In the genomic region with DNA sequence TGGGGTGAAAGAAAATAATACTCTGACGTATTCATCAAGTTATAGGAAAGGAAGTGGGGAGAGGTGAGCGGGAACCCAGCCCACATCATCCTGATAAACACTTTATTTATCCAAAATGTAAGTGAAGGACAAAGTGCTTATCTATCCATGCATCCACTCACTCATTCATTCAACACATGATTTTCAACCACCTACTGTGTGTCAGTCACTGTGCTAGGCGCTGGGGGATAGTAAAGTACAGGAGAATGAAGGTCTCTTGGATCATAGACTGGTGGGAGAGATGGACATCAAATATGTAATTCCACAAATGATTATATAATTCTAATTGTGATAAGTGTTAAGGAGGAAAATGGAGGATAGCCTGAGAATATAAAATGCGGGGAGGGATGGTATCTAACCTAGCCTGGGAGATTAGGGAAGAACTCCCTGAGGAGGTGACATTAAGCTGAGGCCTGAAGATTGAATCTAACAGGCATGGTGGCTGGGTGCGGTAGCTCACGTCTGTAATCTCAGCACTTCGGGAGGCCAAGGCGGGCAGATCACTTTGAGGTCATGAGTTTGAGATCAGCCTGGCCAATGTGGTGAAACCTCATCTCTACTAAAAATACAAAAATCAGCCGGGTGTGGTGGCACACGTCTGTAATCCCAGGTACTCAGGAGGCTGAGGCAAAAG, we compare ENCODE assay signal across 32 cellular contexts.
"Had no signal": no experiment of that assay in that cellular context is flagged by ENCODE, and none has a peak within 500 bp of the region (broad histone marks: within the 10 kb centered on the region; RNA-seq: fewer than 3 reads in every experiment).

No MANE protein-coding gene starts in this region.

- H3K4me1 ChIP-seq: esophagus squamous epithelium, gastroesophageal sphincter had no signal

- DNase-seq: activated B cell treated with CpG ODN at 0.5 μM for 24 hours; activated CD4-positive, alpha-beta memory T cell treated with anti-CD3 and anti-CD28 coated beads for 36 hours; activated CD4-positive, alpha-beta T cell treated with anti-CD3 and anti-CD28 coated beads for 36 hours; activated CD4-positive, alpha-beta T cell treated with anti-CD3 and anti-CD28 coated beads, Interleukin-2, amount 10 ng/mL, durations not matched to agents 24 days and 14 days; activated CD4-positive, CD25-positive, alpha-beta regulatory T cell treated with anti-CD3 and anti-CD28 coated beads, Interleukin-2, amount 50 U/mL, for 72 hours; activated CD8-positive, alpha-beta memory T cell treated with anti-CD3 and anti-CD28 coated beads, Interleukin-2, amount 10 ng/mL, durations not matched to agents 7 days and 5 days; activated CD8-positive, alpha-beta memory T cell treated with anti-CD3 and anti-CD28 coated beads, Interleukin-2, amount 50 U/mL, for 4 hours; activated CD8-positive, alpha-beta T cell treated with anti-CD3 and anti-CD28 coated beads, Interleukin-2, amount 10 ng/mL, durations not matched to agents 7 days and 5 days; activated effector memory CD4-positive, alpha-beta T cell treated with anti-CD3 and anti-CD28 coated beads, Interleukin-2, amount 50 U/mL, for 16 hours; activated naive CD4-positive, alpha-beta T cell treated with anti-CD3 and anti-CD28 coated beads for 36 hours; activated naive CD8-positive, alpha-beta T cell treated with anti-CD3 and anti-CD28 coated beads for 36 hours; activated naive CD8-positive, alpha-beta T cell treated with anti-CD3 and anti-CD28 coated beads, Interleukin-2, amount 50 U/mL, for 24 hours; activated T-cell treated with anti-CD3 and anti-CD28 coated beads, Interleukin-2, amount 50 U/mL, for 1 hour; activated T-cell treated with anti-CD3 and anti-CD28 coated beads, Interleukin-2, amount 50 U/mL, for 48 hours; adrenal gland; amygdala; aorta; body of pancreas; caudate nucleus; cortex of kidney; dermis blood vessel endothelial cell; effector CD4-positive, alpha-beta T cell; effector memory CD8-positive, alpha-beta T cell; esophagus squamous epithelium; head of caudate nucleus; T1000 had no signal

- FAIRE-seq: colon, endometrium, endothelial cell of umbilical vein had no signal

- H3K27me3 ChIP-seq: adrenal gland, body of pancreas, esophagus squamous epithelium had no signal

- H3K9me3 ChIP-seq: adrenal gland, body of pancreas, esophagus squamous epithelium, gastroesophageal sphincter had no signal

- H3K36me3 ChIP-seq: adrenal gland, esophagus squamous epithelium, gastroesophageal sphincter, WERI-Rb-1 had no signal

- ATAC-seq: activated CD4-positive, alpha-beta T cell treated with anti-CD3 and anti-CD28 coated beads for 36 hours; activated CD8-positive, alpha-beta memory T cell treated with anti-CD3 and anti-CD28 coated beads, Interleukin-2, amount 10 ng/mL, durations not matched to agents 7 days and 5 days; activated CD8-positive, alpha-beta T cell treated with anti-CD3 and anti-CD28 coated beads, Interleukin-2, amount 10 ng/mL, durations not matched to agents 7 days and 5 days; activated naive CD8-positive, alpha-beta T cell treated with anti-CD3 and anti-CD28 coated beads, Interleukin-2, amount 50 U/mL, for 24 hours; body of pancreas; effector memory CD8-positive, alpha-beta T cell; gastroesophageal sphincter had no signal

- H3K27ac ChIP-seq: adrenal gland, body of pancreas, epithelial cell of prostate, esophagus squamous epithelium, gastroesophageal sphincter, WERI-Rb-1 had no signal

- H3K4me3 ChIP-seq: adrenal gland, body of pancreas, esophagus squamous epithelium, gastroesophageal sphincter had no signal
